In the genomic region with DNA sequence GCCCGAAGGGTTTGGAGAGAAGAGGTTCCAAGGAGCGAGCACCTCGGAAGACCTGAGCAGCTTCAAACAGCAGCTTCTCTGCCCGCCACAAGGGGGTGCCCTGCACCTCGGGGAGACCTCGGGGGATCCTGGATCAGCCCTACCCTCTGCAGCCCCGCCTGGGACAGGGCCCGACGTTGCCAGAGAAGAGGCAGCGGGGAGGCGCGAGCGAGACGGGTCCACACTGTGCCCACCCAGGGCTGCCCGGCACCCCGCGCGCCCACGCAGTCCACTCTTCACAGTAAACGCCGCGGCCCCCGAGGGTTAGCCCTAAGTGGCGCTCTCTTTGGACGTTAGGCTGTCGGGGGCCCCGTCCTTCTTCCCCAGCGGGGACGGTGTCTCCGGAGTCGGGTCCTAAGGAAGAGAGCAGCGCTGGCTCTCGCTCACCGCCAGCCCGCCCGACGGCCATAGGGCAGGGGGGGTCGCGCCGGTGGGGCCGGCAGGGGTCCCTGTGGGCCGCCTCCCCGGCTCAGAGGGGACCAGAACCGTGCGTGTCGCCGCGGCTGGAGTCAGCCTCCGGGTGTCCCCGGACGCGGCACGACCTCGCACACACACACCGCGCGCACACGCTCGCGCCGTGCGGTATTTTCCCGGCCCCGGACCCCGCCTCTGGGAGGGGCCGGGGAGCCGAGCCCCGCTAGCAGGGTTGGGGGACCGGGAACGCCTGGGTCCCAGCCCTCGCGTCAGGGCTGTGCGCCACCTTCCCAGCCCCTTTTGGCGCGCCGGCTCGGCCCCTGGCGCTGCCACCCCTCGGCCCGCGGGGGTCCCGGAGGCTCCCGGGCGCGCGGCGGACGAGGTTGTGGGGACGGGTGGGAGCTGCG, we compare ENCODE assay signal across 8 cellular contexts. TPM values are rescaled to one million over a fixed set of nuclear protein-coding genes. Genes with fewer than 3 reads are reported as not detected.
DNase-seq lines count a peak whose midpoint lies in the region; ATAC-seq and TF ChIP-seq lines count a peak whose summit lies in the region.

No MANE protein-coding gene starts in this region.

- POLR2A ChIA-PET in activated CD4-positive, alpha-beta memory T cell treated with anti-CD3 and anti-CD28 coated beads, Interleukin-2, amount 10 ng/mL, durations not matched to agents 7 days and 5 days (lab: Charles Lee): interaction anchor here (0.9 kb wide), 1 partner anchor 54 kb away, joined by 3 read pairs; no protein-coding TSS in a partner anchor

- H3K27me3 Mint-ChIP-seq in Calu3 (ENCODE audit: unreplicated experiment) (peaks cover 88% of the 10 kb centered on the region), memory B cell (peaks cover 42% of the 10 kb centered on the region)
- peaks cover 72% of the 10 kb centered on the region for H3K27me3 Mint-ChIP-seq in activated CD4-positive, alpha-beta memory T cell treated with anti-CD3 and anti-CD28 coated beads, Interleukin-2, amount 10 ng/mL, durations not matched to agents 7 days and 5 days
- peaks cover 78 to 86% of the 10 kb centered on the region in 2 donors for H3K27me3 Mint-ChIP-seq in effector memory CD8-positive, alpha-beta T cell

- no TSS peak for BruUV-seq in Calu3 (replicated peaks; lab: Mats Ljungman, UMichigan)

- DNase-seq in Calu3: peak; percentile 85
- DNase-seq in HFF-Myc (ENCODE audit: extremely low read depth, low read depth): no peak
- DNase-seq in NCI-H345 treated with DMSO at 0.1 percent for 48 hours (lab: John Stamatoyannopoulos, UW; ENCODE audit: unreplicated experiment): peak; percentile 54
- DNase-seq in activated CD4-positive, alpha-beta memory T cell treated with anti-CD3 and anti-CD28 coated beads, Interleukin-2, amount 10 ng/mL, durations not matched to agents 7 days and 5 days: peak; percentile 72
- DNase-seq in effector memory CD8-positive, alpha-beta T cell: peak; percentile 61 to 66 (median 65)
- peak; percentile 69 to 71 for DNase-seq in memory B cell (ENCODE audit: low spot score in 2 of 2)
- peak; percentile 38 to 65 for DNase-seq in stimulated activated CD8-positive, alpha-beta memory T cell treated with anti-CD3 and anti-CD28 coated beads, Interleukin-2, amount 100 ng/mL, for 1 hour (ENCODE audit: low read depth in 2 of 2)
- DNase-seq in GOT3 (lab: John Stamatoyannopoulos, UW): no peak

- H3K4me1 Mint-ChIP-seq in Calu3 (ENCODE audit: low read depth, unreplicated experiment) (no peaks in the 10 kb centered on the region), memory B cell (peaks cover 16% of the 10 kb centered on the region)
- H3K4me1 Mint-ChIP-seq in activated CD4-positive, alpha-beta memory T cell treated with anti-CD3 and anti-CD28 coated beads, Interleukin-2, amount 10 ng/mL, durations not matched to agents 7 days and 5 days: peaks cover 7% of the 10 kb centered on the region
- peaks cover 8% of the 10 kb centered on the region in 2 donors for H3K4me1 Mint-ChIP-seq in effector memory CD8-positive, alpha-beta T cell (ENCODE audit: low read depth in 2 of 2)

- H3K36me3 Mint-ChIP-seq in Calu3 (ENCODE audit: insufficient read depth, unreplicated experiment): peaks cover 5% of the 10 kb centered on the region
- H3K36me3 Mint-ChIP-seq in activated CD4-positive, alpha-beta memory T cell treated with anti-CD3 and anti-CD28 coated beads, Interleukin-2, amount 10 ng/mL, durations not matched to agents 7 days and 5 days (ENCODE audit: low read depth): no peaks in the 10 kb centered on the region
- no peaks in the 10 kb centered on the region for H3K36me3 Mint-ChIP-seq in effector memory CD8-positive, alpha-beta T cell (ENCODE audit: insufficient read depth)
- no peaks in the 10 kb centered on the region for H3K36me3 Mint-ChIP-seq in memory B cell

- CTCF ChIA-PET in Calu3 (lab: Charles Lee): interaction anchor here (0.6 to 1.3 kb wide), 22 partner anchors 8 to 293 kb away, joined by 3 to 10 read pairs (median 4); partner anchors contain the start of gene ELMO2
- CTCF ChIA-PET in activated CD4-positive, alpha-beta memory T cell treated with anti-CD3 and anti-CD28 coated beads, Interleukin-2, amount 10 ng/mL, durations not matched to agents 7 days and 5 days (lab: Charles Lee): interaction anchor here (0.5 to 2.9 kb wide), 14 partner anchors 8 to 177 kb away, joined by 3 to 36 read pairs (median 4); partner anchors contain the start of gene ELMO2

- peak; percentile 85 for ATAC-seq in effector memory CD8-positive, alpha-beta T cell (replicated peaks)
- ATAC-seq in memory B cell (ENCODE audit: low read depth): peak; percentile 81

- H3K9me3 Mint-ChIP-seq in Calu3 (ENCODE audit: low read depth, unreplicated experiment): no peaks in the 10 kb centered on the region
- H3K9me3 Mint-ChIP-seq in activated CD4-positive, alpha-beta memory T cell treated with anti-CD3 and anti-CD28 coated beads, Interleukin-2, amount 10 ng/mL, durations not matched to agents 7 days and 5 days: no peaks in the 10 kb centered on the region
- no peaks in the 10 kb centered on the region for H3K9me3 Mint-ChIP-seq in effector memory CD8-positive, alpha-beta T cell
- H3K9me3 Mint-ChIP-seq in memory B cell: no peaks in the 10 kb centered on the region

- H3K27ac Mint-ChIP-seq in Calu3 (ENCODE audit: unreplicated experiment) (no peak overlapping the region), memory B cell (no peak overlapping the region)
- H3K27ac Mint-ChIP-seq in activated CD4-positive, alpha-beta memory T cell treated with anti-CD3 and anti-CD28 coated beads, Interleukin-2, amount 10 ng/mL, durations not matched to agents 7 days and 5 days: no peak overlapping the region
- no peak overlapping the region for H3K27ac Mint-ChIP-seq in effector memory CD8-positive, alpha-beta T cell

- TF ChIP-seq CTCF in Calu3 (IDR thresholded peaks at IDR 0.05; ENCODE audit: unreplicated experiment): peak; percentile 97
- peak; percentile 89 for TF ChIP-seq CTCF in HFF-Myc (IDR thresholded peaks at IDR 0.05; ENCODE audit: low read depth, low read length, missing control alignments)

- intact Hi-C loops in Calu3 (cut with micrococcal nuclease; ENCODE audit: unreplicated experiment): no loop called here

- H3K4me3 Mint-ChIP-seq in Calu3 (ENCODE audit: low read depth, unreplicated experiment) (no peak overlapping the region), memory B cell (peak overlapping the region; percentile 67)
- no peak overlapping the region for H3K4me3 Mint-ChIP-seq in activated CD4-positive, alpha-beta memory T cell treated with anti-CD3 and anti-CD28 coated beads, Interleukin-2, amount 10 ng/mL, durations not matched to agents 7 days and 5 days
- peak overlapping the region; percentile 42 to 45 for H3K4me3 Mint-ChIP-seq in effector memory CD8-positive, alpha-beta T cell

- H3K4me3 ChIP-seq in HFF-Myc (replicated peaks; ENCODE audit: low read depth, low read length): no peak overlapping the region

RNA-seq across cellular contexts. Expression of gene CDH22, which starts 0.9 kb away (rescaled TPM):
- total RNA-seq in Calu3 (2022): not detected in 2 replicates
- not detected for total RNA-seq in activated CD4-positive, alpha-beta memory T cell treated with anti-CD3 and anti-CD28 coated beads, Interleukin-2, amount 10 ng/mL, durations not matched to agents 7 days and 5 days

Comparison
In these comparisons a context has a peak if more than half of its experiments do, and no peak if none do; other contexts are left out.
1. DNase-seq: peak in Calu3 (single experiment), NCI-H345 treated with DMSO at 0.1 percent for 48 hours (single experiment), activated CD4-positive, alpha-beta memory T cell treated with anti-CD3 and anti-CD28 coated beads, Interleukin-2, amount 10 ng/mL, durations not matched to agents 7 days and 5 days (single experiment), effector memory CD8-positive, alpha-beta T cell (3 of 3), memory B cell (2 of 2) and stimulated activated CD8-positive, alpha-beta memory T cell treated with anti-CD3 and anti-CD28 coated beads, Interleukin-2, amount 100 ng/mL, for 1 hour (2 of 2); none in HFF-Myc (single experiment) and GOT3 (single experiment).
2. H3K4me3 Mint-ChIP-seq: peak in effector memory CD8-positive, alpha-beta T cell (2 of 2) and memory B cell (single experiment); none in Calu3 (single experiment) and activated CD4-positive, alpha-beta memory T cell treated with anti-CD3 and anti-CD28 coated beads, Interleukin-2, amount 10 ng/mL, durations not matched to agents 7 days and 5 days (single experiment).